ENCODE assay signal across 17 cellular contexts in the genomic region with DNA sequence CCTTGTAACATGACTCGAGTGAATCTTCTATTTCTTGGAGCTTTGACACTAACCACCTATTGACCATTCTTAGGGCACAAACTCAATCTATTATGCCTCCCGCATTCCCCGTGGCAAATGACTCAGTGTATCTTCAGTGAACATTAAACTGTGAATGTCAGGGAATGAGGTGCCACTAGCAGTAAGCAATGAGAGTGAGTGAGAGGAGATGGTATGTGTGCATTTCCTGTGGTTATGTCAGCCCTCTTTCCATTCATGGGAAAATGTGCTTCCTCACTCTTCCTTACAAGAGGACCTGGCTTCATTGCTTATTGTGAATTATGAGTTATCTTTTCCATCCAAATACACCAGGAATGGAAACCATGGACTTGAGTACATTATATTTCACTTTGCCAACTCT.
DNase-seq lines count a peak whose midpoint lies in the region; ATAC-seq, FAIRE-seq and TF ChIP-seq lines count a peak whose summit lies in the region.
"Had no signal": no experiment of that assay in that cellular context is flagged by ENCODE, and none has a peak within 500 bp of the region (broad histone marks: within the 10 kb centered on the region; RNA-seq: fewer than 3 reads in every experiment).

No MANE protein-coding gene starts in this region.

- FAIRE-seq in bronchial epithelial cell (lab: Jason Lieb, UNC) = no peak

- no peak overlapping the region for H3K18ac ChIP-seq in mesendoderm (ENCODE audit: low read length)

- H3K4me3 ChIP-seq in bronchial epithelial cell (ENCODE audit: low read depth, low read length) (no peak overlapping the region), mesendoderm (ENCODE audit: low read length) (no peak overlapping the region)
- H3K4me3 ChIP-seq: left lung, right lobe of liver had no signal

- no peak overlapping the region for H3K4me3 Mint-ChIP-seq in stimulated activated naive B cell treated with anti-CD40 and anti-IgM and Interleukin-4, amounts not matched to agents 10 μg/mL and 1 μg/mL and 100 μg/mL, for 72 hours
- H3K4me3 Mint-ChIP-seq: CD4-positive, alpha-beta memory T cell; nephron progenitor cell had no signal

- ATAC-seq in stimulated activated naive B cell treated with anti-CD40 and anti-IgM and Interleukin-4, amounts not matched to agents 10 μg/mL and 1 μg/mL and 100 μg/mL, for 72 hours (replicated peaks) = no peak
- no peak for ATAC-seq in GM21381 (IDR thresholded peaks at IDR 0.05; ENCODE audit: unreplicated experiment)
- ATAC-seq: left lung; right lobe of liver; stimulated activated naive CD8-positive, alpha-beta T cell treated with anti-CD3 and anti-CD28 coated beads, Interleukin-15, Interleukin-2, amounts not matched to agents 100 U/mL and 50 U/mL, for 24 hours had no signal

- no peak overlapping the region for H3K27ac Mint-ChIP-seq in stimulated activated naive B cell treated with anti-CD40 and anti-IgM and Interleukin-4, amounts not matched to agents 10 μg/mL and 1 μg/mL and 100 μg/mL, for 72 hours
- H3K27ac Mint-ChIP-seq: CD4-positive, alpha-beta memory T cell; nephron progenitor cell had no signal

- H3K79me1 ChIP-seq in mesendoderm (ENCODE audit: low read length) = no peaks in the 10 kb centered on the region

- no peak overlapping the region for H2BK15ac ChIP-seq in mesendoderm (replicated peaks; ENCODE audit: low read depth)

- H3K27me3 ChIP-seq in bronchial epithelial cell (ENCODE audit: control insufficient read depth, insufficient read depth, low read length) = no peaks in the 10 kb centered on the region
- no peaks in the 10 kb centered on the region for H3K27me3 ChIP-seq in mesendoderm (ENCODE audit: insufficient read depth, low read length, poor library complexity)
- H3K27me3 ChIP-seq: left lung, right lobe of liver had no signal

- no peak overlapping the region for H3K4me2 ChIP-seq in mesendoderm (ENCODE audit: low read length)

- H3K27me3 Mint-ChIP-seq in stimulated activated naive B cell treated with anti-CD40 and anti-IgM and Interleukin-4, amounts not matched to agents 10 μg/mL and 1 μg/mL and 100 μg/mL, for 72 hours = peaks cover 8 to 9% of the 10 kb centered on the region in 2 donors

- H3K36me3 Mint-ChIP-seq in stimulated activated naive B cell treated with anti-CD40 and anti-IgM and Interleukin-4, amounts not matched to agents 10 μg/mL and 1 μg/mL and 100 μg/mL, for 72 hours = peaks cover 0 to 3% of the 10 kb centered on the region in 2 donors
- H3K36me3 Mint-ChIP-seq: CD4-positive, alpha-beta memory T cell had no signal

- WGBS in mesendoderm (ENCODE audit: extremely low coverage, insufficient coverage, low lambda C conversion rate) = no CpG with 5 or more reads among the region's 3 CpGs

- no peak overlapping the region for H3K4ac ChIP-seq in mesendoderm (ENCODE audit: low read depth, low read length)

- H3K56ac ChIP-seq in mesendoderm (ENCODE audit: low read length) = no peak overlapping the region

- H2BK5ac ChIP-seq in mesendoderm (ENCODE audit: low read length) = no peak overlapping the region

- H2BK120ac ChIP-seq in mesendoderm (ENCODE audit: low read depth, low read length) = no peak overlapping the region

- H3K27ac ChIP-seq in mesendoderm (ENCODE audit: low read depth, low read length) = no peak overlapping the region
- H3K27ac ChIP-seq: left lung, right lobe of liver had no signal

- H4K8ac ChIP-seq in mesendoderm (ENCODE audit: low read depth, low read length) = no peak overlapping the region

- DNase-seq in AG20443 (ENCODE audit: low spot score) (peak; percentile 77), M059J (ENCODE audit: low read depth) (peak; percentile 89), bronchial epithelial cell (ENCODE audit: low read depth) (peak; percentile 90), mesendoderm (peak; percentile 56), nucleus accumbens (lab: John Stamatoyannopoulos, UW) (no peak), NCI-H510A treated with DMSO at 0.1 percent for 48 hours (lab: John Stamatoyannopoulos, UW) (no peak)
- DNase-seq in stimulated activated naive B cell treated with anti-CD40 and anti-IgM and Interleukin-4, amounts not matched to agents 10 μg/mL and 1 μg/mL and 100 μg/mL, for 72 hours = no peak
- DNase-seq: activated CD8-positive, alpha-beta memory T cell treated with anti-CD3 and anti-CD28 coated beads, Interleukin-2, amount 50 U/mL, for 4 hours; CD4-positive, alpha-beta memory T cell; left lung; NCI-H1694 treated with DMSO at 0.1 percent for 48 hours; NCI-H69; nephron progenitor cell; right lobe of liver; SIG-M5; stimulated activated naive CD8-positive, alpha-beta T cell treated with anti-CD3 and anti-CD28 coated beads, Interleukin-15, Interleukin-2, amounts not matched to agents 100 U/mL and 50 U/mL, for 24 hours had no signal

- no peaks in the 10 kb centered on the region for H3K79me2 ChIP-seq in mesendoderm (ENCODE audit: control insufficient read depth, insufficient read depth, low read length)

- no peak overlapping the region for H3K23ac ChIP-seq in mesendoderm (ENCODE audit: low read length)

- H3K9ac ChIP-seq in mesendoderm (ENCODE audit: low read length) = no peak overlapping the region

- TF ChIP-seq CTCF in bronchial epithelial cell (IDR thresholded peaks at IDR 0.05; ENCODE audit: insufficient read depth, low read length, severe bottlenecking) = no peak

- H3K36me3 ChIP-seq in bronchial epithelial cell (ENCODE audit: control insufficient read depth, insufficient read depth, low read length) = no peaks in the 10 kb centered on the region
- H3K36me3 ChIP-seq in mesendoderm (ENCODE audit: control insufficient read depth, insufficient read depth, low read length) = no peaks in the 10 kb centered on the region
- H3K36me3 ChIP-seq: left lung, right lobe of liver had no signal

- H3K4me1 ChIP-seq in mesendoderm (ENCODE audit: control insufficient read depth, low read depth, low read length) = peaks cover 2% of the 10 kb centered on the region
- H3K4me1 ChIP-seq: left lung, right lobe of liver had no signal

- no peak overlapping the region for H4K5ac ChIP-seq in mesendoderm (ENCODE audit: low read length)

- no peak overlapping the region for H2AK5ac ChIP-seq in mesendoderm (ENCODE audit: low read length)

- H3K9me3 Mint-ChIP-seq in stimulated activated naive B cell treated with anti-CD40 and anti-IgM and Interleukin-4, amounts not matched to agents 10 μg/mL and 1 μg/mL and 100 μg/mL, for 72 hours = peaks cover 6 to 12% of the 10 kb centered on the region in 2 donors

- no peaks in the 10 kb centered on the region for H3K4me1 Mint-ChIP-seq in stimulated activated naive B cell treated with anti-CD40 and anti-IgM and Interleukin-4, amounts not matched to agents 10 μg/mL and 1 μg/mL and 100 μg/mL, for 72 hours
- H3K4me1 Mint-ChIP-seq: CD4-positive, alpha-beta memory T cell had no signal

Comparison
In these comparisons a context has a peak if more than half of its experiments do, and no peak if none do; other contexts are left out.
1. DNase-seq: peak in AG20443 (single experiment), M059J (single experiment), bronchial epithelial cell (single experiment) and mesendoderm (single experiment); none in nucleus accumbens (0 of 56), NCI-H510A treated with DMSO at 0.1 percent for 48 hours (single experiment) and stimulated activated naive B cell treated with anti-CD40 and anti-IgM and Interleukin-4, amounts not matched to agents 10 μg/mL and 1 μg/mL and 100 μg/mL, for 72 hours (single experiment).